1 cellular context compared by ENCODE assay signal in genomic region chr2:223855426-223855825, GRCh38.
TF ChIP-seq lines count a peak whose summit lies in the region.

No MANE protein-coding gene starts in this region.

TF ChIP-seq in GM12878, 131 proteins besides CTCF, POLR2A, EP300 and RAD21:
- TF ChIP-seq ZZZ3 (IDR thresholded peaks at IDR 0.05; ENCODE audit: control insufficient read depth, insufficient read length, low read depth) (no peak), TARDBP (IDR thresholded peaks at IDR 0.05; ENCODE audit: borderline replicate concordance) (no peak), POLR2AphosphoS5 (IDR thresholded peaks at IDR 0.05; ENCODE audit: low read length) (no peak), EGR1 (IDR thresholded peaks at IDR 0.05; ENCODE audit: borderline replicate concordance in 1 of 2, low read depth in 2 of 2, low read length in 2 of 2) (no peak), ZBED1 (IDR thresholded peaks at IDR 0.05; ENCODE audit: borderline replicate concordance) (no peak), E4F1 (IDR thresholded peaks at IDR 0.05; ENCODE audit: borderline replicate concordance, partially characterized antibody) (no peak), SMC3 (IDR thresholded peaks at IDR 0.05; ENCODE audit: borderline replicate concordance, low read length) (no peak), ZNF207 (IDR thresholded peaks at IDR 0.05; ENCODE audit: borderline replicate concordance) (no peak), STAT1 (conservative IDR thresholded peaks at IDR 0.05) (no peak), HDAC6 (IDR thresholded peaks at IDR 0.05; ENCODE audit: unreplicated experiment) (no peak), PAX8 (IDR thresholded peaks at IDR 0.05) (no peak)
